20 cellular contexts compared by ENCODE assay signal in genomic region chr15:26882112-26882511, GRCh38. TPM values are rescaled to one million over a fixed set of nuclear protein-coding genes. Genes with fewer than 3 reads are reported as not detected.
"Had no signal": no experiment of that assay in that cellular context is flagged by ENCODE, and none has a peak within 500 bp of the region (broad histone marks: within the 10 kb centered on the region; RNA-seq: fewer than 3 reads in every experiment).

No MANE protein-coding gene starts in this region.

- H3K4me3 ChIP-seq: heart left ventricle, lung, tibial artery, upper lobe of left lung, vagina had no signal

- DNase-seq: erythroblast; foreskin melanocyte; heart left ventricle; left colon; left ventricle myocardium superior; mesendoderm; naive thymus-derived CD4-positive, alpha-beta T cell; nephron progenitor cell; right cardiac atrium; small intestine; stimulated activated CD4-positive, alpha-beta T cell treated with anti-CD3 and anti-CD28 coated beads, Interleukin-12 subunit alpha, Interleukin-12 subunit beta, amount 100 ng/mL, for 4 hours; stimulated activated naive CD4-positive, alpha-beta T cell treated with Interleukin-2 at 50 U/mL for 16 hours; tibial artery; upper lobe of left lung had no signal

- H3K4me1 ChIP-seq: heart left ventricle, tibial artery, upper lobe of left lung, vagina had no signal

- H3K27me3 ChIP-seq: neutrophil, upper lobe of left lung, vagina had no signal

- ATAC-seq: heart left ventricle; left colon; left ventricle myocardium superior; naive thymus-derived CD4-positive, alpha-beta T cell; right cardiac atrium had no signal

- H3K36me3 ChIP-seq: heart left ventricle, neutrophil, tibial artery, upper lobe of left lung, vagina had no signal

- H3K27ac ChIP-seq: heart left ventricle, neutrophil, tibial artery, upper lobe of left lung, vagina had no signal

- H3K9me3 ChIP-seq: heart left ventricle, neutrophil, tibial artery, upper lobe of left lung, vagina had no signal

RNA-seq across cellular contexts. Expression of gene GABRA5, which starts 15.2 kb away (rescaled TPM):
- total RNA-seq: endothelial cell of umbilical vein; heart left ventricle; left colon; left ventricle myocardium superior; lung; naive thymus-derived CD4-positive, alpha-beta T cell; osteocyte; posterior vena cava; vagina had no signal
- polyA plus RNA-seq: endothelial cell of umbilical vein; heart left ventricle; lung; naive thymus-derived CD4-positive, alpha-beta T cell had no signal
